ENCODE assay signal across 12 cellular contexts in the genomic region with DNA sequence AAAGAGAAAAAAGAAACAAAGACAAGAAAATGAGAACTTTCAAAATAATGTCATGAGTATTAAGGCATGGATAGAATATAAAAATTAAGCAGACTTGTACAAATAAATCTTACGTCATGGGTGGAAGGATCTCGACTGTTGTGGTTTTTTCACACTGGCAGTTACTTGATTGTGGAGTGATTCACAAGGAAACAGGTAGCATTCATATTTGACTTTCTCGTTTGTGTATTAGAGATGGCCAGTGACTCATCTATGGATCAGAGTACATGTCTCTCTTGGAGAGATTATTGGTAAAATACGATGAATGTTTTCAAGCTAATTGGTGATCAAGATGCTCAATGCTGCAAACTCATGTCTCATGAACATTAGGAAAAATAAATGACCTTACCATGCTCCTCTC.
"Had no signal": no experiment of that assay in that cellular context is flagged by ENCODE, and none has a peak within 500 bp of the region (broad histone marks: within the 10 kb centered on the region; RNA-seq: fewer than 3 reads in every experiment).

No MANE protein-coding gene starts in this region.

- H3K27me3 ChIP-seq: neutrophil had no signal

- H3K27ac ChIP-seq: neutrophil, parathyroid adenoma had no signal

- H3K27ac Mint-ChIP-seq: activated CD8-positive, alpha-beta T cell treated with anti-CD3 and anti-CD28 coated beads, Interleukin-2, amount 10 ng/mL, durations not matched to agents 7 days and 5 days; activated naive CD8-positive, alpha-beta T cell treated with anti-CD3 and anti-CD28 coated beads, Interleukin-2, amount 10 ng/mL, durations not matched to agents 7 days and 5 days; stimulated activated memory B cell treated with anti-CD40 and anti-IgM and Interleukin-4, amounts not matched to agents 10 μg/mL and 1 μg/mL and 100 μg/mL, for 72 hours; T-helper 17 cell had no signal

- H3K9me3 ChIP-seq: neutrophil had no signal

- H3K4me3 Mint-ChIP-seq: activated CD8-positive, alpha-beta T cell treated with anti-CD3 and anti-CD28 coated beads, Interleukin-2, amount 10 ng/mL, durations not matched to agents 7 days and 5 days; activated naive CD8-positive, alpha-beta T cell treated with anti-CD3 and anti-CD28 coated beads, Interleukin-2, amount 10 ng/mL, durations not matched to agents 7 days and 5 days; naive B cell; stimulated activated memory B cell treated with anti-CD40 and anti-IgM and Interleukin-4, amounts not matched to agents 10 μg/mL and 1 μg/mL and 100 μg/mL, for 72 hours; T-helper 17 cell had no signal

- H3K36me3 ChIP-seq: neutrophil had no signal

- H3K36me3 Mint-ChIP-seq: activated naive CD8-positive, alpha-beta T cell treated with anti-CD3 and anti-CD28 coated beads, Interleukin-2, amount 10 ng/mL, durations not matched to agents 7 days and 5 days; stimulated activated memory B cell treated with anti-CD40 and anti-IgM and Interleukin-4, amounts not matched to agents 10 μg/mL and 1 μg/mL and 100 μg/mL, for 72 hours had no signal

- H2AFZ ChIP-seq: parathyroid adenoma had no signal

- H3K4me1 ChIP-seq: parathyroid adenoma had no signal

- DNase-seq: activated CD4-positive, alpha-beta T cell treated with anti-CD3 and anti-CD28 coated beads for 4 hours; activated CD8-positive, alpha-beta memory T cell treated with anti-CD3 and anti-CD28 coated beads, Interleukin-2, amount 50 U/mL, for 4 hours; activated CD8-positive, alpha-beta T cell treated with anti-CD3 and anti-CD28 coated beads, Interleukin-2, amount 10 ng/mL, durations not matched to agents 7 days and 5 days; activated naive CD4-positive, alpha-beta T cell; activated naive CD8-positive, alpha-beta T cell treated with anti-CD3 and anti-CD28 coated beads, Interleukin-2, amount 10 ng/mL, durations not matched to agents 7 days and 5 days; anterior cingulate cortex; erythroblast; naive B cell; T-helper 17 cell had no signal

- ATAC-seq: activated CD8-positive, alpha-beta T cell treated with anti-CD3 and anti-CD28 coated beads, Interleukin-2, amount 10 ng/mL, durations not matched to agents 7 days and 5 days; stimulated activated memory B cell treated with anti-CD40 and anti-IgM and Interleukin-4, amounts not matched to agents 10 μg/mL and 1 μg/mL and 100 μg/mL, for 72 hours; T-helper 17 cell had no signal

- H3K9ac ChIP-seq: parathyroid adenoma had no signal
